In the genomic region with DNA sequence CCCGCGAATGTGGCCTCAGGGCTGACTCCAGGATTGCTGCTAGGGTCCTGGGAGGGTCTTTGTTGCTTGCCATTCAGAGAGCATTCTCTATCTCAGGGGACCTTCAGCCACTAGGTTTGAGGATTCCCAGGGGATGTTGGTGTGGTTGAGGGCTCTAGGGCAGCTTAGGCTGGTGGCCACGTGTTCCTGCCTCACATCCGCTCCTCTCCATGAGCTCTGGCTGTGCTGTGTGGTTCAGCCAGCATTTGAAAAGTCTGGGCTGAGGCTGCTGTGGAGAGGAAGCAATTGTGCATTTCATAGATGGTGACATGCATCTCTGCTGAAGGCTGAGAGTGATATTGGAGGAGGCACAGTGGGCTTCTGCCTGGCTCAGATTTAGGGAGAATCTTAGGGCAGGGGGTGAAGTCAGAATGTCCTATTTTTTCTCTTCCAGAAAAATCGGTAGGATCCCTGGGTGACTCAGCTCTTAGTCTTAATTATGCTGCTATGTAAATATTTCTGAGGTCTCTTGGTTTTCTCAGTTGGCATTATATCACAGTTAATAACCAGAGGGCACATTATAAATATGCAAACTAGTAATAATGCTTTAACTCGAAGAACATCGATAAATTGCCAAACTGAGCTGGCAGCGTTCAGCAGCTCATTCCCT, we compare ENCODE assay signal across 15 cellular contexts.
DNase-seq lines count a peak whose midpoint lies in the region; TF ChIP-seq lines count a peak whose summit lies in the region.
"Had no signal": no experiment of that assay in that cellular context is flagged by ENCODE, and none has a peak within 500 bp of the region (broad histone marks: within the 10 kb centered on the region; RNA-seq: fewer than 3 reads in every experiment).

No MANE protein-coding gene starts in this region.

- H3K27ac ChIP-seq in DOHH2 (ENCODE audit: low read depth, low read length) (no peak overlapping the region), SJCRH30 (no peak overlapping the region), mesendoderm (ENCODE audit: low read depth, low read length) (no peak overlapping the region)
- H3K27ac ChIP-seq: C4-2B had no signal

- H3K9me2 ChIP-seq in DOHH2 (replicated peaks; ENCODE audit: control insufficient read depth, low read length), result no peaks in the 10 kb centered on the region

- H3K23ac ChIP-seq in mesendoderm (ENCODE audit: low read length), result no peak overlapping the region

- H4K20me1 ChIP-seq in DOHH2 (ENCODE audit: control insufficient read depth, insufficient read depth, low read depth, low read length), result 0 out of 2 replicates have a peak, but pooled peaks cover 3% of the 10 kb centered on the region

- no peak overlapping the region for H2AK5ac ChIP-seq in mesendoderm (ENCODE audit: low read length)

- DNase-seq in H4 (ENCODE audit: low spot score) (peak; percentile 30), SJCRH30 (peak; percentile 28 to 49), fibroblast of peridontal ligament (ENCODE audit: extremely low read depth) (peak; percentile 13), cerebellar cortex (ENCODE audit: low spot score) (no peak), mesendoderm (no peak), A172 (ENCODE audit: low spot score) (no peak), HT-29 (ENCODE audit: low spot score) (no peak)
- DNase-seq: central memory CD4-positive, alpha-beta T cell; effector memory CD8-positive, alpha-beta T cell; hippocampal formation; NCI-H1048; RPMI8226; stimulated activated naive CD4-positive, alpha-beta T cell treated with Interleukin-2 at 50 U/mL for 16 hours had no signal

- no peak overlapping the region for H2BK5ac ChIP-seq in mesendoderm (ENCODE audit: low read length)

- H3K27me3 ChIP-seq in DOHH2 (ENCODE audit: control insufficient read depth, low read length), result peaks cover 12% of the 10 kb centered on the region
- peaks cover 4% of the 10 kb centered on the region for H3K27me3 ChIP-seq in SJCRH30
- no peaks in the 10 kb centered on the region for H3K27me3 ChIP-seq in mesendoderm (ENCODE audit: insufficient read depth, low read length, poor library complexity)

- H3K79me2 ChIP-seq in DOHH2 (ENCODE audit: control insufficient read depth, low read length) (no peaks in the 10 kb centered on the region), mesendoderm (ENCODE audit: control insufficient read depth, insufficient read depth, low read length) (no peaks in the 10 kb centered on the region)

- no peak overlapping the region for H3K4ac ChIP-seq in mesendoderm (ENCODE audit: low read depth, low read length)

- H3K9ac ChIP-seq in mesendoderm (ENCODE audit: low read length), result no peak overlapping the region

- peaks cover 21% of the 10 kb centered on the region for H3K4me1 ChIP-seq in DOHH2 (ENCODE audit: control insufficient read depth, low read length)
- no peaks in the 10 kb centered on the region for H3K4me1 ChIP-seq in SJCRH30
- no peaks in the 10 kb centered on the region for H3K4me1 ChIP-seq in mesendoderm (ENCODE audit: control insufficient read depth, low read depth, low read length)

- H2BK15ac ChIP-seq in mesendoderm (replicated peaks; ENCODE audit: low read depth), result no peak overlapping the region

- WGBS in mesendoderm (ENCODE audit: extremely low coverage, insufficient coverage, low lambda C conversion rate), result no CpG with 5 or more reads among the region's 8 CpGs

- H3K4me3 ChIP-seq in DOHH2 (ENCODE audit: low read length) (no peak overlapping the region), SJCRH30 (no peak overlapping the region), mesendoderm (ENCODE audit: low read length) (no peak overlapping the region)

- H3K79me1 ChIP-seq in mesendoderm (ENCODE audit: low read length), result no peaks in the 10 kb centered on the region

- H3K4me2 ChIP-seq in DOHH2 (ENCODE audit: low read length) (peak overlapping the region; percentile 7; the same call in 1 of the 2 replicates), mesendoderm (ENCODE audit: low read length) (no peak overlapping the region)

- H3K36me3 ChIP-seq in DOHH2 (ENCODE audit: control insufficient read depth, low read length) (no peaks in the 10 kb centered on the region), SJCRH30 (no peaks in the 10 kb centered on the region), mesendoderm (ENCODE audit: control insufficient read depth, insufficient read depth, low read length) (no peaks in the 10 kb centered on the region)

- no peak overlapping the region for H3K56ac ChIP-seq in mesendoderm (ENCODE audit: low read length)

- no peak overlapping the region for H4K8ac ChIP-seq in mesendoderm (ENCODE audit: low read depth, low read length)

- no peaks in the 10 kb centered on the region for H3K9me3 ChIP-seq in DOHH2 (ENCODE audit: control insufficient read depth, insufficient read depth, low read length)
- no peaks in the 10 kb centered on the region for H3K9me3 ChIP-seq in SJCRH30 (replicated peaks)

- H4K5ac ChIP-seq in mesendoderm (ENCODE audit: low read length), result no peak overlapping the region

- no peak overlapping the region for H3K18ac ChIP-seq in mesendoderm (ENCODE audit: low read length)

- H3F3A ChIP-seq in DOHH2 (ENCODE audit: control insufficient read depth, insufficient read depth), result no peaks in the 10 kb centered on the region

- H2BK120ac ChIP-seq in mesendoderm (ENCODE audit: low read depth, low read length), result no peak overlapping the region

- TF ChIP-seq CTCF in DOHH2 (IDR thresholded peaks at IDR 0.05; ENCODE audit: low read depth, low read length, poor library complexity, severe bottlenecking), result no peak

Comparison
In these comparisons a context has a peak if more than half of its experiments do, and no peak if none do; other contexts are left out.
1. DNase-seq: peak in H4 (single experiment), SJCRH30 (2 of 2) and fibroblast of peridontal ligament (single experiment); none in cerebellar cortex (single experiment), mesendoderm (single experiment), A172 (single experiment) and HT-29 (single experiment).